8 cellular contexts compared by ENCODE assay signal in genomic region chr19:37655689-37656491, GRCh38. TPM values are rescaled to one million over a fixed set of nuclear protein-coding genes. Genes with fewer than 3 reads are reported as not detected.
DNase-seq lines count a peak whose midpoint lies in the region; ATAC-seq lines count a peak whose summit lies in the region.

No MANE protein-coding gene starts in this region.

- DNase-seq in AG20443 (ENCODE audit: low spot score) (peak; percentile 93), NCI-H774 (lab: John Stamatoyannopoulos, UW) (peak; percentile 87), activated T-cell treated with anti-CD3 and anti-CD28 coated beads for 24 hours (ENCODE audit: low read depth) (peak; percentile 80), epithelial cell of prostate (ENCODE audit: low read depth, low spot score) (peak; percentile 29), mucosa of gallbladder (ENCODE audit: low spot score) (peak; percentile 85)
- DNase-seq in stimulated activated CD8-positive, alpha-beta memory T cell treated with anti-CD3 and anti-CD28 coated beads, Interleukin-4, amount 100 ng/mL, for 24 hours (ENCODE audit: low read depth) = peak; percentile 78

- H3K27ac ChIP-seq in epithelial cell of prostate = peak overlapping the region; percentile 84

- peak; percentile 59 for ATAC-seq in GM19043 (IDR thresholded peaks at IDR 0.05; ENCODE audit: low read depth, unreplicated experiment)
- peak; percentile 57 for ATAC-seq in HG03342 (IDR thresholded peaks at IDR 0.05; ENCODE audit: unreplicated experiment)

RNA-seq across cellular contexts. Expression of gene ZFP30, which starts 0.6 kb away (rescaled TPM):
- total RNA-seq in mucosa of gallbladder = 16.0 TPM

Comparison
In these comparisons a context has a peak if more than half of its experiments do, and no peak if none do; other contexts are left out.
1. Peak in every context shown above with its lines: DNase-seq, ATAC-seq and H3K27ac ChIP-seq.
2. DNase-seq: peak in every context shown above with its lines; median percentile 93 in AG20443; 87 in NCI-H774; 85 in mucosa of gallbladder; 80 in activated T-cell treated with anti-CD3 and anti-CD28 coated beads for 24 hours; 78 in stimulated activated CD8-positive, alpha-beta memory T cell treated with anti-CD3 and anti-CD28 coated beads, Interleukin-4, amount 100 ng/mL, for 24 hours; 29 in epithelial cell of prostate.